In the genomic region with DNA sequence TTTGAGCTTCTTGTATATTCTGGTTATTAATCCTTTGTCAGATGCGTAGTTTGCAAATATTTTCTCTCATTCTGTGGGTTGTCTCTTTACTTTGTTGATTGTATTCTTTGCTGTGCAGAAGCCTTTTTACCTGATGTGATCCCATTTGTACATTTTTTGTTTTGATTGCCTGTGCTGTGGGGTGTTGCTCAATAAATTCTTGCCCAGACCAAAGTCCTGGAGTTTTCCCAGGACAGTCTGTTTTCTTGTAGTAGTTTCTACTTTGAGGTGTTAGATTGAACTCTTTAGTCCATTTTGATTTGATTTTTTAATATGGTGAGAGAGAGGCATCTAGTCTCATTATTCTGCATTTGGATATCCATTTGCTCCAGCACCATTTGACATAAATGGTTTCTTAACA, we compare ENCODE assay signal across 25 cellular contexts.
"Had no signal": no experiment of that assay in that cellular context is flagged by ENCODE, and none has a peak within 500 bp of the region (broad histone marks: within the 10 kb centered on the region; RNA-seq: fewer than 3 reads in every experiment).

No MANE protein-coding gene starts in this region.

- H3K36me3 ChIP-seq: gastrocnemius medialis, heart left ventricle, neural progenitor cell, prostate gland, spleen, tibial nerve, upper lobe of left lung had no signal

- H3K4me1 Mint-ChIP-seq: naive thymus-derived CD4-positive, alpha-beta T cell; nephron; neural progenitor cell; stimulated activated memory B cell treated with anti-CD40 and anti-IgM and Interleukin-4, amounts not matched to agents 10 μg/mL and 1 μg/mL and 100 μg/mL, for 72 hours had no signal

- H3K4me3 ChIP-seq: dorsolateral prefrontal cortex, gastrocnemius medialis, heart left ventricle, lung, neural progenitor cell, prostate gland, skin epidermis, spleen, testis, tibial nerve, upper lobe of left lung had no signal

- H3K4me3 Mint-ChIP-seq: naive thymus-derived CD4-positive, alpha-beta T cell; nephron; neural progenitor cell; stimulated activated memory B cell treated with anti-CD40 and anti-IgM and Interleukin-4, amounts not matched to agents 10 μg/mL and 1 μg/mL and 100 μg/mL, for 72 hours had no signal

- H3K27me3 ChIP-seq: dorsolateral prefrontal cortex, gastrocnemius medialis, heart left ventricle, neural progenitor cell, spleen, testis, tibial nerve, upper lobe of left lung had no signal

- ATAC-seq: gastrocnemius medialis; heart left ventricle; left colon; left ventricle myocardium superior; naive thymus-derived CD4-positive, alpha-beta T cell; right cardiac atrium; stimulated activated memory B cell treated with anti-CD40 and anti-IgM and Interleukin-4, amounts not matched to agents 10 μg/mL and 1 μg/mL and 100 μg/mL, for 72 hours; stimulated activated naive CD8-positive, alpha-beta T cell treated with anti-CD3 and anti-CD28 coated beads, Interleukin-15, Interleukin-2, amounts not matched to agents 100 U/mL and 50 U/mL, for 24 hours had no signal

- H3K27me3 Mint-ChIP-seq: naive thymus-derived CD4-positive, alpha-beta T cell; stimulated activated memory B cell treated with anti-CD40 and anti-IgM and Interleukin-4, amounts not matched to agents 10 μg/mL and 1 μg/mL and 100 μg/mL, for 72 hours had no signal

- H3K4me2 ChIP-seq: neural progenitor cell had no signal

- H3K9ac ChIP-seq: neural progenitor cell had no signal

- DNase-seq: dorsolateral prefrontal cortex; effector CD4-positive, alpha-beta T cell; gastrocnemius medialis; heart left ventricle; hippocampal formation; left colon; left ventricle myocardium superior; mesenchymal stem cell; midbrain; naive thymus-derived CD4-positive, alpha-beta T cell; nucleus accumbens; right cardiac atrium; spleen; stimulated activated CD4-positive, alpha-beta T cell treated with anti-CD3 and anti-CD28 coated beads, Interleukin-4, amount 100 ng/mL, for 4 hours; stimulated activated naive CD8-positive, alpha-beta T cell treated with anti-CD3 and anti-CD28 coated beads, Interleukin-15, Interleukin-2, amounts not matched to agents 100 U/mL and 50 U/mL, for 24 hours; substantia nigra; testis; upper lobe of left lung had no signal

- H3K27ac ChIP-seq: dorsolateral prefrontal cortex, gastrocnemius medialis, heart left ventricle, neural progenitor cell, prostate gland, skin epidermis, spleen, testis, tibial nerve, upper lobe of left lung had no signal

- H3K9me3 ChIP-seq: prostate gland, testis, tibial nerve, upper lobe of left lung had no signal

- H3K4me1 ChIP-seq: gastrocnemius medialis, heart left ventricle, prostate gland, spleen, testis, tibial nerve, upper lobe of left lung had no signal

- H3K27ac Mint-ChIP-seq: naive thymus-derived CD4-positive, alpha-beta T cell; nephron; neural progenitor cell; stimulated activated memory B cell treated with anti-CD40 and anti-IgM and Interleukin-4, amounts not matched to agents 10 μg/mL and 1 μg/mL and 100 μg/mL, for 72 hours had no signal

- H3K36me3 Mint-ChIP-seq: naive thymus-derived CD4-positive, alpha-beta T cell; neural progenitor cell; stimulated activated memory B cell treated with anti-CD40 and anti-IgM and Interleukin-4, amounts not matched to agents 10 μg/mL and 1 μg/mL and 100 μg/mL, for 72 hours had no signal

- H3K9me3 Mint-ChIP-seq: neural progenitor cell had no signal
